In genomic region chr11:119901657-119902577, GRCh38 we compare ENCODE assay signal across 2 cellular contexts.
TF ChIP-seq lines count a peak whose summit lies in the region.

No MANE protein-coding gene starts in this region.

TF ChIP-seq in HepG2, 621 proteins besides CTCF, POLR2A, EP300 and RAD21:
- TF ChIP-seq PCBP1 (IDR thresholded peaks at IDR 0.05; ENCODE audit: borderline replicate concordance, low read depth, low read length) (no peak), UBTF (CRISPR knock-in tag; IDR thresholded peaks at IDR 0.05) (no peak), MIER2 (CRISPR knock-in tag; IDR thresholded peaks at IDR 0.05) (no peak), ZNF282 (IDR thresholded peaks at IDR 0.05; ENCODE audit: partially characterized antibody) (no peak), MAFK (conservative IDR thresholded peaks at IDR 0.05 in 1 of 2, IDR thresholded peaks at IDR 0.05 in 1 of 2; ENCODE audit: low read length in 2 of 2) (peak; percentile 37 to 52; a peak in 3 of 4 replicates)
TF ChIP-seq in HepG2: peak in this region for 1.

TF ChIP-seq in H1, 55 proteins besides CTCF, POLR2A, EP300 and RAD21:
- TF ChIP-seq TCF12 (IDR thresholded peaks at IDR 0.05; ENCODE audit: low read depth, low read length) (no peak), CHD2 (IDR thresholded peaks at IDR 0.05; ENCODE audit: low read length) (no peak), CBX5 (IDR thresholded peaks at IDR 0.05; ENCODE audit: low read depth, low read length) (no peak), SP4 (IDR thresholded peaks at IDR 0.05; ENCODE audit: low read length) (no peak), SAP30 (IDR thresholded peaks at IDR 0.05; ENCODE audit: insufficient read depth, insufficient replicate concordance, low read length) (no peak), HDAC2 (IDR thresholded peaks at IDR 0.05; ENCODE audit: borderline replicate concordance in 1 of 2, low read depth in 2 of 2, low read length in 2 of 2) (no peak)
